8 cellular contexts compared by ENCODE assay signal in the genomic region with DNA sequence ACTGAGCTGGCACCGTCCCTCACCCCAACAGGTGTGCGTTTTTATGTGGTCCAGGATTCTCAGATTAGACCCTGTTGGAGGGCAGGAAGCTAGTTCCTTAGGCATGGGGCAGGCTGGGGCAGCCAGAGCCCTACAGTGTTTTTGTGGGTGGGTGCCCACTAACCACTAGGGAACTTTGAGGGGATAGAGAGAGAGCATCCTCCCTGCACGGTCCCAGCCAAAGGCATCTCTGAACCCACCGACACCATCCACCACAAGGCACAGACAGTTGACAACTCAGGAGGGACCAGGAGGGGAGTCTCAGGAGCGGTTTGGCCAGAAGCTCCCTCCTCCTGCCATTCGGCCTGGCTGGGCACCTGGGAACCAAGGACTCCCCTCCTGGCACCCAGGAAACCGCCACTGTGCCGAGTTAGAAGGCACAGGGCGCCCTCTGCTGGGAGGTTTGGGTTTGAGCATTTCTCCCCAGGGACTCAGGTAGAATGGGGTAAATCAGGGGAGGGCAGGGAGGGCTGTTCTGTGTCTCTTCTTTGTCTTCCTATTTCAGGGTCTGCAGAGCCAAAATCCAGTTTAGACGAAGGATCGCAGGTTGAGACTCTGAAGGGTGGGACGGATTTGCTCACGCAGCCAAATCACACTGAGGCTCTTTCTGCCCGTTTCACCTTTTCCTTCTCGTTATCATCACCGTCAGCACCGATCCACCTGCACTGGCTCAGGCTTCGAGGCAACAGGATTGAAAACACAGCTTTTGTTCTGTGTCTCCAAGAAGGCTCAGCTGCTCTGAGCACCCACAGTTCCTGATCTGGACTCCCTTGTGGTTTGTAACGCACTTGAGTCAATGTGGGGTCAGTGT.
A peak's percentile ranks its signal among the peaks of the same experiment; 100 is the strongest.
DNase-seq lines count a peak whose midpoint lies in the region; ATAC-seq, FAIRE-seq and TF ChIP-seq lines count a peak whose summit lies in the region.

No MANE protein-coding gene starts in this region.

- BruUV-seq in K562 (replicated peaks; lab: Mats Ljungman, UMichigan), result no TSS peak

- H3K4me3 ChIP-seq in KMS-11 (IDR thresholded peaks at IDR 0.05; ENCODE audit: insufficient read depth, low read depth, low read length) (no peak overlapping the region), K562 (no peak overlapping the region)

- peak; percentile 68 to 85 for TF ChIP-seq RAD21 in K562 (CRISPR knock-in tag; conservative IDR thresholded peaks at IDR 0.05 in 1 of 2, IDR thresholded peaks at IDR 0.05 in 1 of 2)

- ATAC-seq in K562 (peak; percentile 95), left colon (peak; percentile 82), GM21515 (IDR thresholded peaks at IDR 0.05; ENCODE audit: unreplicated experiment) (no peak), HG03457 (IDR thresholded peaks at IDR 0.05; ENCODE audit: unreplicated experiment) (no peak)

- TF ChIP-seq EP300 in K562 (IDR thresholded peaks at IDR 0.05; ENCODE audit: low read length), result no peak

- H3K79me2 ChIP-seq in KMS-11 (ENCODE audit: insufficient read depth, low read depth), result no peaks in the 10 kb centered on the region
- no peaks in the 10 kb centered on the region for H3K79me2 ChIP-seq in K562 (ENCODE audit: control insufficient read depth, insufficient read depth, low read length)

- H3K36me3 ChIP-seq in KMS-11 (ENCODE audit: insufficient read depth) (no peaks in the 10 kb centered on the region), K562 (ENCODE audit: control insufficient read depth, insufficient read depth, low read length) (no peaks in the 10 kb centered on the region)

- CTCF ChIA-PET in K562 (lab: Yijun Ruan, JAX; ENCODE audit: low intra/inter-chr PET ratio), result interaction anchor here (0.6 to 3.2 kb wide), 7 partner anchors 21 to 210 kb away, joined by 3 to 21 read pairs (median 3); no protein-coding TSS in a partner anchor

- WGBS in K562 (ENCODE audit: insufficient coverage, low coverage, missing lambda C conversion rate), result 4% methylated on average over 19 of the region's 19 CpGs

- no peak overlapping the region for H3K9ac ChIP-seq in KMS-11
- no peak overlapping the region for H3K9ac ChIP-seq in K562 (ENCODE audit: insufficient read depth in 1 of 2, low read depth in 2 of 2, low read length in 2 of 2)

- H3K4me1 ChIP-seq in KMS-11 (ENCODE audit: low read depth, poor library complexity, severe bottlenecking) (no peaks in the 10 kb centered on the region), K562 (replicated peaks in 1 of 2; ENCODE audit: control insufficient read depth in 2 of 2, insufficient read depth in 2 of 2, low read length in 2 of 2) (no peaks in the 10 kb centered on the region)

- in situ Hi-C loops in K562 (cut with MboI), result no loop called here

- intact Hi-C loops in K562 (cut with micrococcal nuclease), result loop anchor here (1.0 to 2.0 kb wide), 2 partner anchors 73 to 202 kb away; no protein-coding TSS in a partner anchor
- intact Hi-C loops in left colon (cut with DNase I, micrococcal nuclease), result loop anchor here (5.0 to 10.0 kb wide), 2 partner anchors 72 to 75 kb away; no protein-coding TSS in a partner anchor

- TF ChIP-seq CTCF in KMS-11 (conservative IDR thresholded peaks at IDR 0.05; ENCODE audit: low read depth, low read length), result peak; percentile 74
- peak; percentile 86 to 91 (median 90) for TF ChIP-seq CTCF in K562 (IDR thresholded peaks at IDR 0.05 in 2 of 3, conservative IDR thresholded peaks at IDR 0.05 in 1 of 3; ENCODE audit: insufficient read depth in 2 of 3, low read depth in 1 of 3, low read length in 3 of 3)

- H3K4me2 ChIP-seq in KMS-11, result no peak overlapping the region
- H3K4me2 ChIP-seq in K562 (ENCODE audit: insufficient read depth, low read length), result no peak overlapping the region

- H2AFZ ChIP-seq in KMS-11 (ENCODE audit: low read depth), result no peak overlapping the region
- H2AFZ ChIP-seq in K562 (ENCODE audit: low read depth, low read length), result no peak overlapping the region

- H3K9me3 ChIP-seq in K562 (replicated peaks; ENCODE audit: control insufficient read depth, insufficient read depth, low read depth, low read length), result no peaks in the 10 kb centered on the region

- H3K27ac ChIP-seq in KMS-11, result no peak overlapping the region
- no peak overlapping the region for H3K27ac ChIP-seq in K562 (ENCODE audit: extremely low read depth, low read depth, low read length)

- H4K20me1 ChIP-seq in KMS-11 (ENCODE audit: insufficient read depth), result no peaks in the 10 kb centered on the region
- H4K20me1 ChIP-seq in K562 (replicated peaks; ENCODE audit: control insufficient read depth, insufficient read depth, low read length), result 0 out of 2 replicates have a peak, but pooled peaks cover 9% of the 10 kb centered on the region

- no peaks in the 10 kb centered on the region for H3K9me1 ChIP-seq in K562 (ENCODE audit: control insufficient read depth, insufficient read depth, low read length)

- TF ChIP-seq POLR2A in K562 (conservative IDR thresholded peaks at IDR 0.05), result no peak

- H3K27me3 ChIP-seq in KMS-11 (ENCODE audit: insufficient read depth, low read depth), result peaks cover 16% of the 10 kb centered on the region; the same call in 1 of the 2 replicates
- H3K27me3 ChIP-seq in K562 (ENCODE audit: control insufficient read depth in 2 of 2, insufficient read depth in 2 of 2, low read length in 2 of 2), result peaks cover 3 to 36% of the 10 kb centered on the region in 2 experiments

- POLR2A ChIA-PET in K562 (lab: Yijun Ruan, JAX), result no interaction called here

- DNase-seq in DMS153 treated with DMSO at 0.1 percent for 48 hours (lab: John Stamatoyannopoulos, UW; ENCODE audit: unreplicated experiment) (peak; percentile 29), T-helper 9 cell (peak; percentile 61), K562 (ENCODE audit: extremely low read depth in 1 of 4, low spot score in 3 of 4) (peak; percentile 72 to 82 (median 76)), left colon (peak in 1 of 2 donors; percentile 73)
- DNase-seq in stimulated activated CD8-positive, alpha-beta memory T cell treated with anti-CD3 and anti-CD28 coated beads, Interleukin-2, amount 100 ng/mL, for 1 hour (ENCODE audit: low read depth in 2 of 2), result peak; percentile 5 to 21

- peak; percentile 92 for FAIRE-seq in K562 (lab: Jason Lieb, UNC)

TF ChIP-seq in K562, 482 proteins besides CTCF, POLR2A, EP300 and RAD21 (continues in another document):
- TF ChIP-seq CBFA2T2 (conservative IDR thresholded peaks at IDR 0.05) (no peak), NFRKB (IDR thresholded peaks at IDR 0.05; ENCODE audit: low read depth) (no peak), CAMTA2 (CRISPR knock-in tag; conservative IDR thresholded peaks at IDR 0.05) (no peak), ZNF143 (CRISPR knock-in tag; IDR thresholded peaks at IDR 0.05) (no peak), TCFL5 (CRISPR knock-in tag; conservative IDR thresholded peaks at IDR 0.05) (no peak), ZNF449 (CRISPR knock-in tag; IDR thresholded peaks at IDR 0.05) (no peak), SIRT6 (IDR thresholded peaks at IDR 0.05; ENCODE audit: low read depth, low read length) (no peak), PTBP1 (IDR thresholded peaks at IDR 0.05; ENCODE audit: low read depth, low read length) (no peak), ZNF398 (CRISPR knock-in tag; IDR thresholded peaks at IDR 0.05) (no peak), MECOM (CRISPR knock-in tag; IDR thresholded peaks at IDR 0.05) (no peak), ZBTB7A (IDR thresholded peaks at IDR 0.05; ENCODE audit: borderline replicate concordance, control insufficient read depth, low read depth, low read length) (no peak), KAT2B (IDR thresholded peaks at IDR 0.05; ENCODE audit: low read depth, low read length) (no peak), JUND (IDR thresholded peaks at IDR 0.05; ENCODE audit: borderline replicate concordance, low read depth, low read length) (0 out of 2 replicates have a peak, but pooled peaks have one; percentile 17), JUND (tag; IDR thresholded peaks at IDR 0.05; ENCODE audit: borderline replicate concordance, low read depth, low read length) (no peak), NR2C2 (CRISPR knock-in tag; IDR thresholded peaks at IDR 0.05) (no peak), NR2C2 (tag; IDR thresholded peaks at IDR 0.05) (no peak), SMC3 (conservative IDR thresholded peaks at IDR 0.05; ENCODE audit: insufficient read depth, low read depth, low read length) (peak; percentile 79), MAZ (CRISPR knock-in tag; conservative IDR thresholded peaks at IDR 0.05 in 1 of 2, IDR thresholded peaks at IDR 0.05 in 1 of 2) (peak; percentile 23 to 29; a peak in 1 of 4 replicates)

Comparison
In these comparisons a context has a peak if more than half of its experiments do, and no peak if none do; other contexts are left out.
1. ATAC-seq: peak in K562 (single experiment) and left colon (single experiment); none in GM21515 (single experiment) and HG03457 (single experiment).